ENCODE assay signal across 8 cellular contexts in genomic region chrX:19888419-19888879, GRCh38. TPM values are rescaled to one million over a fixed set of nuclear protein-coding genes. Genes with fewer than 3 reads are reported as not detected.
DNase-seq lines count a peak whose midpoint lies in the region; ATAC-seq and FAIRE-seq lines count a peak whose summit lies in the region.

No MANE protein-coding gene starts in this region.

- no peaks in the 10 kb centered on the region for H3K36me3 ChIP-seq in small intestine (ENCODE audit: control insufficient read depth in 2 of 2, insufficient read depth in 2 of 2, low read length in 2 of 2)

- no peak for FAIRE-seq in small intestine (lab: Jason Lieb, UNC)

- no peaks in the 10 kb centered on the region for H3K27me3 Mint-ChIP-seq in central memory CD8-positive, alpha-beta T cell

- WGBS in small intestine, 3 donors, result 9 to 39% (median 10%) methylated on average over 14 to 15 of the region's 15 CpGs

- H3K9me3 ChIP-seq in small intestine (ENCODE audit: control insufficient read depth, low read depth), result no peaks in the 10 kb centered on the region

- H3K27me3 ChIP-seq in small intestine (ENCODE audit: control insufficient read depth in 2 of 2, insufficient read depth in 2 of 2, low read length in 2 of 2), result no peaks in the 10 kb centered on the region

- peak overlapping the region; percentile 87 for H3K4me3 Mint-ChIP-seq in central memory CD8-positive, alpha-beta T cell

- peak overlapping the region in 1 of 2 donors; percentile 49 for H3K27ac ChIP-seq in small intestine (ENCODE audit: low read depth in 1 of 2, low read length in 1 of 2)

- no peaks in the 10 kb centered on the region for H3K4me1 ChIP-seq in small intestine (ENCODE audit: control insufficient read depth in 2 of 2, insufficient read depth in 1 of 2, low read depth in 1 of 2, low read length in 1 of 2)

- H3K27ac Mint-ChIP-seq in central memory CD8-positive, alpha-beta T cell (ENCODE audit: low read depth), result peak overlapping the region; percentile 76

- peaks cover 28% of the 10 kb centered on the region for H3K4me1 Mint-ChIP-seq in central memory CD8-positive, alpha-beta T cell

- peak; percentile 43 for DNase-seq in NCI-H345 (lab: John Stamatoyannopoulos, UW)
- DNase-seq in NCI-H345 treated with DMSO at 0.1 percent for 48 hours (lab: John Stamatoyannopoulos, UW; ENCODE audit: unreplicated experiment), result no peak
- peak; percentile 65 for DNase-seq in LHCN-M2 (ENCODE audit: low read depth)
- DNase-seq in SKM-1 (lab: John Stamatoyannopoulos, UW; ENCODE audit: unreplicated experiment), result peak; percentile 31
- peak in 1 of 2 donors; percentile 13 for DNase-seq in central memory CD8-positive, alpha-beta T cell (ENCODE audit: low spot score in 2 of 2)
- peak; percentile 69 for DNase-seq in inferior parietal cortex (ENCODE audit: extremely low spot score)
- DNase-seq in small intestine, result peak; percentile 68
- no peak for DNase-seq in GM19240 (ENCODE audit: insufficient read length, low spot score)

- H3K9me3 Mint-ChIP-seq in central memory CD8-positive, alpha-beta T cell, result no peaks in the 10 kb centered on the region

- peak overlapping the region in 1 of 2 donors; percentile 59 for H3K4me3 ChIP-seq in small intestine (ENCODE audit: low read depth in 1 of 2, low read length in 2 of 2)

- peaks cover 16% of the 10 kb centered on the region for H3K36me3 Mint-ChIP-seq in central memory CD8-positive, alpha-beta T cell (ENCODE audit: insufficient read depth)

- no peak for ATAC-seq in central memory CD8-positive, alpha-beta T cell (replicated peaks; ENCODE audit: extremely low read depth, poor library complexity, severe bottlenecking)

RNA-seq across cellular contexts. Expression of gene SH3KBP1, which starts 1.0 kb away (rescaled TPM):
- total RNA-seq in LHCN-M2 (2014; rRNA removed), result 25.3 and 28.4 TPM in 2 replicates
- 28.6 TPM for polyA plus RNA-seq in LHCN-M2 (2012)
- polyA plus RNA-seq in small intestine, result 10 to 100 TPM in 1 of 3 donors, 1 to 10 TPM in 2; 6.3 to 15.9 (median 7.3) TPM

Comparison
In these comparisons a context has a peak if more than half of its experiments do, and no peak if none do; other contexts are left out.
1. DNase-seq: peak in NCI-H345 (single experiment), LHCN-M2 (single experiment), SKM-1 (single experiment), inferior parietal cortex (single experiment) and small intestine (single experiment); none in NCI-H345 treated with DMSO at 0.1 percent for 48 hours (single experiment) and GM19240 (single experiment).